Comparison of ENCODE assay signal across 1 cellular context in the genomic region with DNA sequence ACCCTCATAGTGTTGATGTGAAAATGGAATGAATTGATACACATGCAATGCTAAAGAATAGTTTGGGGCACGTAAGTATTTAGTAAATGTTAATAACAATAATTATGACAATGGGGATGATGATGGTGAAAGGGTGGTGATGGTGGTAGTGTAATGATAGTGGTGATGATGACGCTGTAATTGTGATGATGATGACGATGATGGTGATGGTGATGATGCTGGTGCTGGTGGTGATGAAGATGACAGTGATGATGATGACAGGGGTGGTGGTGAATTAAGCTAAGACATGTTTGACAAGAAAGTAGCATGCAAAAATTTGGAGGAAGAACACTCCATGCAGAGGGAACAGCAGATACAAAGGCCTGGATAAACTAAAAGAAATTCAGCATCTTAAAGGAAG.
TF ChIP-seq lines count a peak whose summit lies in the region.

No MANE protein-coding gene starts in this region.

TF ChIP-seq in HepG2, 621 proteins besides CTCF, POLR2A, EP300 and RAD21 (continued from another document):
- TF ChIP-seq MAZ (IDR thresholded peaks at IDR 0.05; ENCODE audit: borderline replicate concordance, low read depth, low read length): no peak
- TF ChIP-seq MAZ (CRISPR knock-in tag; IDR thresholded peaks at IDR 0.05; ENCODE audit: low read depth): no peak
- TF ChIP-seq ZNF629 (CRISPR knock-in tag; conservative IDR thresholded peaks at IDR 0.05): no peak
- peak; percentile 99 for TF ChIP-seq CREB1 (IDR thresholded peaks at IDR 0.05)
- TF ChIP-seq CREB1 (CRISPR knock-in tag; IDR thresholded peaks at IDR 0.05): no peak
- TF ChIP-seq NONO (IDR thresholded peaks at IDR 0.05): 0 out of 2 replicates have a peak, but pooled peaks have one; percentile 62
- no peak for TF ChIP-seq NONO (CRISPR knock-in tag; conservative IDR thresholded peaks at IDR 0.05)
- no peak for TF ChIP-seq ZNF326 (CRISPR knock-in tag; IDR thresholded peaks at IDR 0.05; ENCODE audit: borderline replicate concordance)
- TF ChIP-seq ZNF282 (IDR thresholded peaks at IDR 0.05; ENCODE audit: partially characterized antibody): peak; percentile 77
- TF ChIP-seq MIER2 (CRISPR knock-in tag; IDR thresholded peaks at IDR 0.05): no peak
- TF ChIP-seq JUNB (CRISPR knock-in tag; IDR thresholded peaks at IDR 0.05; ENCODE audit: borderline replicate concordance): no peak
- TF ChIP-seq, protein P1, sequence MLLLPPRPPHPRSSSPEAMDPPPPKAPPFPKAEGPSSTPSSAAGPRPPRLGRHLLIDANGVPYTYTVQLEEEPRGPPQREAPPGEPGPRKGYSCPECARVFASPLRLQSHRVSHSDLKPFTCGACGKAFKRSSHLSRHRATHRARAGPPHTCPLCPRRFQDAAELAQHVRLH (CRISPR knock-in tag; IDR thresholded peaks at IDR 0.05; ENCODE audit: borderline replicate concordance, low read depth): no peak
- TF ChIP-seq ZNF543 (CRISPR knock-in tag; IDR thresholded peaks at IDR 0.05): no peak
- TF ChIP-seq RAD51 (IDR thresholded peaks at IDR 0.05; ENCODE audit: borderline replicate concordance): peak; percentile 20; the same call in 1 of the 2 replicates
- TF ChIP-seq, protein P2, sequence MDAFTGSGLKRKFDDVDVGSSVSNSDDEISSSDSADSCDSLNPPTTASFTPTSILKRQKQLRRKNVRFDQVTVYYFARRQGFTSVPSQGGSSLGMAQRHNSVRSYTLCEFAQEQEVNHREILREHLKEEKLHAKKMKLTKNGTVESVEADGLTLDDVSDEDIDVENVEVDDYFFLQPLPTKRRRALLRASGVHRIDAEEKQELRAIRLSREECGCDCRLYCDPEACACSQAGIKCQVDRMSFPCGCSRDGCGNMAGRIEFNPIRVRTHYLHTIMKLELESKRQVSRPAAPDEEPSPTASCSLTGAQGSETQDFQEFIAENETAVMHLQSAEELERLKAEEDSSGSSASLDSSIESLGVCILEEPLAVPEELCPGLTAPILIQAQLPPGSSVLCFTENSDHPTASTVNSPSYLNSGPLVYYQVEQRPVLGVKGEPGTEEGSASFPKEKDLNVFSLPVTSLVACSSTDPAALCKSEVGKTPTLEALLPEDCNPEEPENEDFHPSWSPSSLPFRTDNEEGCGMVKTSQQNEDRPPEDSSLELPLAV (CRISPR knock-in tag; conservative IDR thresholded peaks at IDR 0.05; ENCODE audit: low read depth): no peak
- 0 out of 2 replicates have a peak, but pooled peaks have one; percentile 89 for TF ChIP-seq IKZF1 (IDR thresholded peaks at IDR 0.05)
